1 cellular context compared by ENCODE assay signal in the genomic region with DNA sequence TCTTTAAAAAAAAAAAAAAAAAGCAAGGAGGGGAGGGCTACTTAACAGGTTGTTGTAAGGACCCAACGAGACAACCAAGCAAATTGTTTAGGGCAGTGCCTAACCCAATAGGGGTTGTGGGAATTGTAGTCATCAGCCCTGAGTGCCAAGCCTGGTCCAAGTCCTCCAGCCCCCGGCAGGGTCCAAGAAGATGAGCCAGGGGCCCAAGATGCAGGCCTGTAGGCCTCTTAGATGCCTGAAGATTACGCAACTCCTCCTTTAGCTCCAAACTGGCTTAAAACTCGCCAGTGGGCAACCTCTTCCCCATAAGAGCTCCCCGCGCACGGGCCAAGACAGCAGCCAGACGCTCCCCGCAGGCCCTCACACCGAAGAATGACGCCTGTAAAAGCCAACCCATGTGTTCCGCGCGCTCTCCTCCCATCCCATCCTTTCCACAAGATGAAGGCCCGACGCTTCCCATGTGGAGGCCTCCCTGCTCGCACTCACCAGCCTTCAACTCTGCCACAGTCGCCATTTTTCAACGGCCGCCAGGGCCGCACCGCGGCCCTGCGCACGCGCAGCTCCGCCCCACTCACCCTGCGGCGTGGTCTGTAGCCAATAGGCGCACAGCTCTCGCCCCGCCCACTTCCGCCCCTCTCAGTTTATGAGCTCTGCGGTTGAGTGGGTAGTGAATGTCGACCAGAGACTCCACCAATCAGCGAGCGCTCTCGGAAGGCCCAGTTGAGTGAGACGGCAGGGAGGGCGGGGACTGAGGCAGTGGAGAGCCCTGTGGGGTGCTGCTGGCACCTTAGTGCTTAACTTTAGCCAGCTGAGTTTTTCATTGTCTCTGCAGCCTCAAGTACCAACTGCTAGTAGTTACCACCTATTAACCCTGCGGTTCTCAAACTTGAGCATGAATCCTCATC.
TF ChIP-seq lines count a peak whose summit lies in the region.

Gene CEP20, minus strand, starts transcription at position 532 of the 905 bp plus-strand sequence. Its CDS starts 18 bp downstream, at position 514.

TF ChIP-seq in K562, 482 proteins besides CTCF, POLR2A, EP300 and RAD21 (continued from another document and continues in another):
- TF ChIP-seq CREB3L1 (IDR thresholded peaks at IDR 0.05; ENCODE audit: borderline replicate concordance, low read depth) (no peak), GABPB1 (CRISPR knock-in tag; IDR thresholded peaks at IDR 0.05) (peak; percentile 62), KLF13 (tag; IDR thresholded peaks at IDR 0.05; ENCODE audit: borderline replicate concordance, low read depth) (0 out of 2 replicates have a peak, but pooled peaks have one; percentile 29), KLF1 (tag; IDR thresholded peaks at IDR 0.05) (no peak), CBX8 (IDR thresholded peaks at IDR 0.05; ENCODE audit: borderline replicate concordance, extremely low read depth, low read depth, low read length, poor library complexity, severe bottlenecking) (no peak), ARHGAP35 (IDR thresholded peaks at IDR 0.05; ENCODE audit: partially characterized antibody) (no peak), ZNF3 (CRISPR knock-in tag; IDR thresholded peaks at IDR 0.05) (no peak), SMARCE1 (IDR thresholded peaks at IDR 0.05) (no peak), NFRKB (IDR thresholded peaks at IDR 0.05; ENCODE audit: low read depth) (peak; percentile 96), ZNF444 (CRISPR knock-in tag; IDR thresholded peaks at IDR 0.05) (no peak), KLF10 (CRISPR knock-in tag; IDR thresholded peaks at IDR 0.05) (no peak), ZNF740 (CRISPR knock-in tag; IDR thresholded peaks at IDR 0.05) (no peak), ZNF740 (tag; IDR thresholded peaks at IDR 0.05) (no peak), CHD7 (IDR thresholded peaks at IDR 0.05; ENCODE audit: low read depth, low read length) (no peak), TEAD4 (IDR thresholded peaks at IDR 0.05; ENCODE audit: low read length) (no peak), TEAD4 (CRISPR knock-in tag; IDR thresholded peaks at IDR 0.05; ENCODE audit: borderline replicate concordance) (no peak), POLR2B (IDR thresholded peaks at IDR 0.05; ENCODE audit: low read depth, partially characterized antibody) (peak; percentile 83), CBFA2T3 (IDR thresholded peaks at IDR 0.05) (no peak), SIRT6 (IDR thresholded peaks at IDR 0.05; ENCODE audit: low read depth, low read length) (no peak), ATF3 (IDR thresholded peaks at IDR 0.05) (no peak; the same call in 1 of the 2 replicates), ATF3 (CRISPR knock-in tag; conservative IDR thresholded peaks at IDR 0.05) (peak; percentile 25; the same call in 1 of the 2 replicates), HSF4 (CRISPR knock-in tag; IDR thresholded peaks at IDR 0.05; ENCODE audit: borderline replicate concordance) (no peak), ZBTB11 (CRISPR knock-in tag; IDR thresholded peaks at IDR 0.05) (no peak), DNMT1 (IDR thresholded peaks at IDR 0.05) (no peak), FOXK1 (CRISPR knock-in tag; IDR thresholded peaks at IDR 0.05; ENCODE audit: borderline replicate concordance) (no peak), BACH1 (tag; IDR thresholded peaks at IDR 0.05) (no peak), PCBP2 (IDR thresholded peaks at IDR 0.05; ENCODE audit: low read depth, low read length, poor library complexity, severe bottlenecking) (no peak), NFXL1 (CRISPR knock-in tag; IDR thresholded peaks at IDR 0.05) (no peak), PHB2 (IDR thresholded peaks at IDR 0.05; ENCODE audit: low read depth) (no peak), HLTF (IDR thresholded peaks at IDR 0.05) (no peak)
- TF ChIP-seq, protein P1, sequence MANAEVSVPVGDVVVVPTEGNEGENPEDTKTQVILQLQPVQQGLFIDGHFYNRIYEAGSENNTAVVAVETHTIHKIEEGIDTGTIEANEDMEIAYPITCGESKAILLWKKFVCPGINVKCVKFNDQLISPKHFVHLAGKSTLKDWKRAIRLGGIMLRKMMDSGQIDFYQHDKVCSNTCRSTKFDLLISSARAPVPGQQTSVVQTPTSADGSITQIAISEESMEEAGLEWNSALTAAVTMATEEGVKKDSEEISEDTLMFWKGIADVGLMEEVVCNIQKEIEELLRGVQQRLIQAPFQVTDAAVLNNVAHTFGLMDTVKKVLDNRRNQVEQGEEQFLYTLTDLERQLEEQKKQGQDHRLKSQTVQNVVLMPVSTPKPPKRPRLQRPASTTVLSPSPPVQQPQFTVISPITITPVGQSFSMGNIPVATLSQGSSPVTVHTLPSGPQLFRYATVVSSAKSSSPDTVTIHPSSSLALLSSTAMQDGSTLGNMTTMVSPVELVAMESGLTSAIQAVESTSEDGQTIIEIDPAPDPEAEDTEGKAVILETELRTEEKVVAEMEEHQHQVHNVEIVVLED (CRISPR knock-in tag; IDR thresholded peaks at IDR 0.05), result no peak
- TF ChIP-seq, protein P2, sequence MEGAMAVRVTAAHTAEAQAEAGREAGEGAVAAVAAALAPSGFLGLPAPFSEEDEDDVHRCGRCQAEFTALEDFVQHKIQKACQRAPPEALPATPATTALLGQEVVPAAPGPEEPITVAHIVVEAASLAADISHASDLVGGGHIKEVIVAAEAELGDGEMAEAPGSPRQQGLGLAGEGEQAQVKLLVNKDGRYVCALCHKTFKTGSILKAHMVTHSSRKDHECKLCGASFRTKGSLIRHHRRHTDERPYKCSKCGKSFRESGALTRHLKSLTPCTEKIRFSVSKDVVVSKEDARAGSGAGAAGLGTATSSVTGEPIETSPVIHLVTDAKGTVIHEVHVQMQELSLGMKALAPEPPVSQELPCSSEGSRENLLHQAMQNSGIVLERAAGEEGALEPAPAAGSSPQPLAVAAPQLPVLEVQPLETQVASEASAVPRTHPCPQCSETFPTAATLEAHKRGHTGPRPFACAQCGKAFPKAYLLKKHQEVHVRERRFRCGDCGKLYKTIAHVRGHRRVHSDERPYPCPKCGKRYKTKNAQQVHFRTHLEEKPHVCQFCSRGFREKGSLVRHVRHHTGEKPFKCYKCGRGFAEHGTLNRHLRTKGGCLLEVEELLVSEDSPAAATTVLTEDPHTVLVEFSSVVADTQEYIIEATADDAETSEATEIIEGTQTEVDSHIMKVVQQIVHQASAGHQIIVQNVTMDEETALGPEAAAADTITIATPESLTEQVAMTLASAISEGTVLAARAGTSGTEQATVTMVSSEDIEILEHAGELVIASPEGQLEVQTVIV (CRISPR knock-in tag; IDR thresholded peaks at IDR 0.05; ENCODE audit: borderline replicate concordance), result no peak
